ENCODE assay signal across 33 cellular contexts in the genomic region with DNA sequence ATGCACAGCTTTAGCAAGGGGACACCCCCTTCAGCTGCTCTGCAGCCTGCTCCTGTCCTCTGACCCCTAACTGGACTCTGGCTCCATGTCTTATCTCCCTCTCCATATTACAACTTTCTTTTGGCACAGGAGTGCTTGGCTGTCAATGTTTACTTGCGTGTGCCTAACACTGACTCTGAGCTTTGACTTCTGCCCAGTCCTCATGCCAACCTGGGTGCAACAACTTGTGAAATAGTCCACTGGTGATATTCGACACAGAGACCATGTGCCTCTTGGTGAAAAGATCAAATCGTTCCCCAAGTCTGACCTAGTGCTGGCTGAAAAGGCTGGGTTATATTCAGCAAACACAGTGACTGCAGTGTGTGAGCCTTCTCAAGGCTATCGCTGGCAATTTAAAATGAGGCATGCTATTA. TPM values are rescaled to one million over a fixed set of nuclear protein-coding genes. Genes with fewer than 3 reads are reported as not detected.
DNase-seq lines count a peak whose midpoint lies in the region; ATAC-seq, FAIRE-seq and TF ChIP-seq lines count a peak whose summit lies in the region.
"Had no signal": no experiment of that assay in that cellular context is flagged by ENCODE, and none has a peak within 500 bp of the region (broad histone marks: within the 10 kb centered on the region; RNA-seq: fewer than 3 reads in every experiment).

No MANE protein-coding gene starts in this region.

- no peaks in the 10 kb centered on the region for H3K9me3 ChIP-seq in GM23248 (ENCODE audit: low read depth)
- H3K9me3 ChIP-seq in hepatocyte (ENCODE audit: low read depth): no peaks in the 10 kb centered on the region
- no peaks in the 10 kb centered on the region for H3K9me3 ChIP-seq in pancreas
- H3K9me3 ChIP-seq in PC-9 (ENCODE audit: insufficient read depth, low read depth): no peaks in the 10 kb centered on the region
- H3K9me3 ChIP-seq: Caco-2, colonic mucosa, thoracic aorta had no signal

- CTCF ChIA-PET in WTC11 (lab: Charles Lee): no interaction called here
- CTCF ChIA-PET in activated CD8-positive, alpha-beta T cell treated with anti-CD3 and anti-CD28 coated beads, Interleukin-2, amount 10 ng/mL, durations not matched to agents 7 days and 5 days (lab: Charles Lee): interaction anchor here (1.5 to 3.4 kb wide), 2 partner anchors 11 to 119 kb away, joined by 3 to 15 read pairs; no protein-coding TSS in a partner anchor
- CTCF ChIA-PET in PC-9 (lab: Charles Lee): no interaction called here

- in situ Hi-C loops in GM23248 (cut with MboI): no loop called here

- ATAC-seq in WTC11 (no peak), pancreas (peak; percentile 50 to 82 (median 64)), GM19467 (IDR thresholded peaks at IDR 0.05; ENCODE audit: unreplicated experiment) (no peak), HG03442 (IDR thresholded peaks at IDR 0.05; ENCODE audit: unreplicated experiment) (no peak)
- no peak for ATAC-seq in activated CD8-positive, alpha-beta T cell treated with anti-CD3 and anti-CD28 coated beads, Interleukin-2, amount 10 ng/mL, durations not matched to agents 7 days and 5 days
- ATAC-seq: naive thymus-derived CD8-positive, alpha-beta T cell; stimulated activated naive CD8-positive, alpha-beta T cell treated with anti-CD3 and anti-CD28 coated beads, Interleukin-15, Interleukin-2, amounts not matched to agents 100 U/mL and 50 U/mL, for 24 hours had no signal

- no TSS peak for BruUV-seq in PC-9 (replicated peaks; lab: Mats Ljungman, UMichigan)

- intact Hi-C loops in pancreas (cut with DNase I): no loop called here
- intact Hi-C loops in PC-9 (cut with micrococcal nuclease; ENCODE audit: unreplicated experiment): no loop called here

- no peak for FAIRE-seq in pancreas (lab: Jason Lieb, UNC)
- FAIRE-seq: G401.6, RCC 7860, urothelium cell line had no signal

- DNase-seq in GM23248 (no peak), WTC11 (ENCODE audit: low spot score) (no peak), hepatocyte (ENCODE audit: low spot score) (peak; percentile 29), pancreas (peak in 1 of 6 donors; percentile 12), PC-9 (no peak)
- DNase-seq in activated CD8-positive, alpha-beta T cell treated with anti-CD3 and anti-CD28 coated beads, Interleukin-2, amount 10 ng/mL, durations not matched to agents 7 days and 5 days: no peak
- DNase-seq: activated CD4-positive, alpha-beta T cell treated with anti-CD3 and anti-CD28 coated beads, Interleukin-2, amount 10 ng/mL, durations not matched to agents 7 days and 5 days; activated effector memory CD4-positive, alpha-beta T cell treated with anti-CD3 and anti-CD28 coated beads, Interleukin-2, amount 50 U/mL, for 16 hours; activated T-cell treated with anti-CD3 and anti-CD28 coated beads, Interleukin-2, amount 50 U/mL, for 24 hours; Caco-2; colonic mucosa; effector memory CD4-positive, alpha-beta T cell; islet precursor cell; naive thymus-derived CD8-positive, alpha-beta T cell; NCI-H1417; NCI-H2081; NCI-H226; occipital lobe; stimulated activated CD4-positive, alpha-beta T cell treated with anti-CD3 and anti-CD28 coated beads, Interleukin-2, amount 100 ng/mL, for 24 hours; stimulated activated naive CD8-positive, alpha-beta T cell treated with anti-CD3 and anti-CD28 coated beads, Interleukin-15, Interleukin-2, amounts not matched to agents 100 U/mL and 50 U/mL, for 24 hours; SW 1271; T-helper 9 cell had no signal

- H2AFZ ChIP-seq in GM23248 (0 out of 2 replicates have a peak overlapping the region, but pooled peaks have one; percentile 32), hepatocyte (no peak overlapping the region), PC-9 (no peak overlapping the region)

- H3K4me2 ChIP-seq in GM23248 (ENCODE audit: unreplicated experiment): no peak overlapping the region
- peak overlapping the region; percentile 22 for H3K4me2 ChIP-seq in hepatocyte
- no peak overlapping the region for H3K4me2 ChIP-seq in PC-9

- no peaks in the 10 kb centered on the region for H3K36me3 Mint-ChIP-seq in WTC11
- no peaks in the 10 kb centered on the region for H3K36me3 Mint-ChIP-seq in activated CD8-positive, alpha-beta T cell treated with anti-CD3 and anti-CD28 coated beads, Interleukin-2, amount 10 ng/mL, durations not matched to agents 7 days and 5 days (ENCODE audit: low read depth)
- H3K36me3 Mint-ChIP-seq: naive thymus-derived CD8-positive, alpha-beta T cell had no signal

- no peaks in the 10 kb centered on the region for H3K9me2 ChIP-seq in GM23248 (ENCODE audit: insufficient read depth)
- H3K9me2 ChIP-seq in hepatocyte (replicated peaks; ENCODE audit: insufficient read depth): no peaks in the 10 kb centered on the region
- H3K9me2 ChIP-seq in PC-9 (ENCODE audit: insufficient read depth): no peaks in the 10 kb centered on the region

- no peaks in the 10 kb centered on the region for H3K27me3 Mint-ChIP-seq in WTC11 (ENCODE audit: low read depth)
- peaks cover 4% of the 10 kb centered on the region for H3K27me3 Mint-ChIP-seq in activated CD8-positive, alpha-beta T cell treated with anti-CD3 and anti-CD28 coated beads, Interleukin-2, amount 10 ng/mL, durations not matched to agents 7 days and 5 days (ENCODE audit: low read depth)
- H3K27me3 Mint-ChIP-seq: activated naive CD8-positive, alpha-beta T cell; activated T-cell treated with anti-CD3 and anti-CD28 coated beads, Interleukin-2, amount 50 U/mL, for 24 hours had no signal

- H3K4me3 ChIP-seq in GM23248 (no peak overlapping the region), hepatocyte (no peak overlapping the region), pancreas (no peak overlapping the region), PC-9 (no peak overlapping the region)
- H3K4me3 ChIP-seq: cardiac muscle cell, colonic mucosa, lung, thoracic aorta had no signal

- H3K9ac ChIP-seq in GM23248: no peak overlapping the region

- H4K20me1 ChIP-seq in GM23248 (ENCODE audit: insufficient read depth): no peaks in the 10 kb centered on the region
- H4K20me1 ChIP-seq in hepatocyte (ENCODE audit: insufficient read depth, poor library complexity, severe bottlenecking): no peaks in the 10 kb centered on the region
- H4K20me1 ChIP-seq in PC-9 (ENCODE audit: insufficient read depth): no peaks in the 10 kb centered on the region

- no peaks in the 10 kb centered on the region for H3K4me1 Mint-ChIP-seq in WTC11
- H3K4me1 Mint-ChIP-seq in activated CD8-positive, alpha-beta T cell treated with anti-CD3 and anti-CD28 coated beads, Interleukin-2, amount 10 ng/mL, durations not matched to agents 7 days and 5 days (ENCODE audit: low read depth): no peaks in the 10 kb centered on the region
- H3K4me1 Mint-ChIP-seq: activated CD4-positive, alpha-beta T cell treated with anti-CD3 and anti-CD28 coated beads, Interleukin-2, amount 10 ng/mL, durations not matched to agents 7 days and 5 days had no signal

- H3K27ac ChIP-seq in GM23248 (no peak overlapping the region), hepatocyte (no peak overlapping the region), pancreas (no peak overlapping the region), PC-9 (no peak overlapping the region)
- H3K27ac ChIP-seq: C4-2B, cardiac muscle cell, colonic mucosa, epithelial cell of prostate, thoracic aorta had no signal

- H3K79me2 ChIP-seq in GM23248 (ENCODE audit: insufficient read depth) (no peaks in the 10 kb centered on the region), hepatocyte (no peaks in the 10 kb centered on the region), PC-9 (ENCODE audit: low read depth) (no peaks in the 10 kb centered on the region)

- H3K4me1 ChIP-seq in GM23248 (ENCODE audit: insufficient read depth): no peaks in the 10 kb centered on the region
- H3K4me1 ChIP-seq in hepatocyte (ENCODE audit: insufficient read depth): no peaks in the 10 kb centered on the region
- H3K4me1 ChIP-seq in pancreas: peaks cover 0 to 4% (median 3%) of the 10 kb centered on the region in 3 donors
- H3K4me1 ChIP-seq in PC-9 (replicated peaks; ENCODE audit: insufficient read depth): no peaks in the 10 kb centered on the region
- H3K4me1 ChIP-seq: Caco-2, colonic mucosa had no signal

- H3K27me3 ChIP-seq in GM23248 (replicated peaks; ENCODE audit: insufficient read depth): no peaks in the 10 kb centered on the region
- H3K27me3 ChIP-seq in hepatocyte: no peaks in the 10 kb centered on the region
- no peaks in the 10 kb centered on the region for H3K27me3 ChIP-seq in pancreas
- no peaks in the 10 kb centered on the region for H3K27me3 ChIP-seq in PC-9 (ENCODE audit: insufficient read depth, low read depth)
- H3K27me3 ChIP-seq: cardiac muscle cell, colonic mucosa had no signal

- no peaks in the 10 kb centered on the region for H3K9me3 Mint-ChIP-seq in WTC11
- no peaks in the 10 kb centered on the region for H3K9me3 Mint-ChIP-seq in activated CD8-positive, alpha-beta T cell treated with anti-CD3 and anti-CD28 coated beads, Interleukin-2, amount 10 ng/mL, durations not matched to agents 7 days and 5 days (ENCODE audit: insufficient read depth)
- H3K9me3 Mint-ChIP-seq: activated CD4-positive, alpha-beta T cell treated with anti-CD3 and anti-CD28 coated beads, Interleukin-2, amount 10 ng/mL, durations not matched to agents 7 days and 5 days; activated T-cell treated with anti-CD3 and anti-CD28 coated beads, Interleukin-2, amount 50 U/mL, for 24 hours; naive thymus-derived CD8-positive, alpha-beta T cell had no signal

- 66 to 67% methylated on average over 4 of the region's 4 CpGs for WGBS in GM23248 (ENCODE audit: low coverage in 1 of 2, low lambda C conversion rate in 2 of 2, missing lambda C conversion rate in 2 of 2), 2 experiments
- 57% methylated on average over 4 of the region's 4 CpGs for WGBS in hepatocyte (ENCODE audit: low lambda C conversion rate, missing lambda C conversion rate)
- 9% methylated on average over 4 of the region's 4 CpGs for WGBS in pancreas, 2 donors

- H3K27ac Mint-ChIP-seq in WTC11: no peak overlapping the region
- H3K27ac Mint-ChIP-seq in activated CD8-positive, alpha-beta T cell treated with anti-CD3 and anti-CD28 coated beads, Interleukin-2, amount 10 ng/mL, durations not matched to agents 7 days and 5 days: no peak overlapping the region
- H3K27ac Mint-ChIP-seq: activated CD4-positive, alpha-beta T cell treated with anti-CD3 and anti-CD28 coated beads, Interleukin-2, amount 10 ng/mL, durations not matched to agents 7 days and 5 days; activated naive CD8-positive, alpha-beta T cell; activated T-cell treated with anti-CD3 and anti-CD28 coated beads, Interleukin-2, amount 50 U/mL, for 24 hours had no signal

- TF ChIP-seq CTCF in WTC11 (IDR thresholded peaks at IDR 0.05): no peak
- TF ChIP-seq CTCF in hepatocyte (IDR thresholded peaks at IDR 0.05; ENCODE audit: poor library complexity): no peak
- TF ChIP-seq CTCF in pancreas (IDR thresholded peaks at IDR 0.05): no peak
- TF ChIP-seq CTCF in PC-9 (conservative IDR thresholded peaks at IDR 0.05): no peak

- H3F3A ChIP-seq in GM23248 (ENCODE audit: insufficient read depth) (no peaks in the 10 kb centered on the region), PC-9 (ENCODE audit: insufficient read depth, low read depth) (no peaks in the 10 kb centered on the region)

- H3K36me3 ChIP-seq in GM23248 (ENCODE audit: low read depth): no peaks in the 10 kb centered on the region
- no peaks in the 10 kb centered on the region for H3K36me3 ChIP-seq in hepatocyte (replicated peaks; ENCODE audit: insufficient read depth, low read depth)
- no peaks in the 10 kb centered on the region for H3K36me3 ChIP-seq in pancreas
- H3K36me3 ChIP-seq in PC-9 (ENCODE audit: low read depth): no peaks in the 10 kb centered on the region
- H3K36me3 ChIP-seq: cardiac muscle cell, colonic mucosa, thoracic aorta had no signal

- POLR2A ChIA-PET in WTC11 (lab: Charles Lee): no interaction called here
- POLR2A ChIA-PET in activated CD8-positive, alpha-beta T cell treated with anti-CD3 and anti-CD28 coated beads, Interleukin-2, amount 10 ng/mL, durations not matched to agents 7 days and 5 days (lab: Charles Lee): no interaction called here
- POLR2A ChIA-PET in PC-9 (lab: Charles Lee; ENCODE audit: unreplicated experiment): no interaction called here

- no peak overlapping the region for H3K4me3 Mint-ChIP-seq in WTC11
- H3K4me3 Mint-ChIP-seq in activated CD8-positive, alpha-beta T cell treated with anti-CD3 and anti-CD28 coated beads, Interleukin-2, amount 10 ng/mL, durations not matched to agents 7 days and 5 days: no peak overlapping the region
- H3K4me3 Mint-ChIP-seq: activated CD4-positive, alpha-beta T cell treated with anti-CD3 and anti-CD28 coated beads, Interleukin-2, amount 10 ng/mL, durations not matched to agents 7 days and 5 days; activated naive CD8-positive, alpha-beta T cell; activated T-cell treated with anti-CD3 and anti-CD28 coated beads, Interleukin-2, amount 50 U/mL, for 24 hours; naive thymus-derived CD8-positive, alpha-beta T cell had no signal

RNA-seq across cellular contexts. Expression of a gene that starts 34.1 kb away (rescaled TPM):
- total RNA-seq in GM23248 (2014; rRNA removed; shearing (Covaris generic)): 17.3 and 19.8 TPM in 2 replicates
- polyA plus RNA-seq in GM23248 (2016; fragmentation: Nextera tagmentation; extraction: Ambion mirVana) (12.2 and 12.8 TPM in 2 replicates), hepatocyte (4.9 and 5.1 TPM in 2 replicates), pancreas (1 to 10 TPM in 1 of 2 donors, under 1 TPM in 1; 0.46 to 1.5 TPM)
- total RNA-seq in WTC11 (2021) (7.7 to 8.5 TPM (median 8.3 TPM) in 3 replicates), hepatocyte (12.3 and 13.9 TPM in 2 replicates), pancreas (1 to 10 TPM in 4 of 6 donors, under 1 TPM in 2; 0.82 to 5.2 (median 1.7) TPM), PC-9 (2021) (7.0 and 10.3 TPM in 2 replicates)
- total RNA-seq in activated CD8-positive, alpha-beta T cell treated with anti-CD3 and anti-CD28 coated beads, Interleukin-2, amount 10 ng/mL, durations not matched to agents 7 days and 5 days: 10 to 100 TPM; 24.6 to 26.3 TPM

Comparison
In these comparisons a context has a peak if more than half of its experiments do, and no peak if none do; other contexts are left out.
1. ATAC-seq: peak in pancreas (4 of 4); none in WTC11 (single experiment), GM19467 (single experiment), HG03442 (single experiment) and activated CD8-positive, alpha-beta T cell treated with anti-CD3 and anti-CD28 coated beads, Interleukin-2, amount 10 ng/mL, durations not matched to agents 7 days and 5 days (single experiment).